In genomic region chr22:30609260-30610185, GRCh38 we compare ENCODE assay signal across 9 cellular contexts. TPM values are rescaled to one million over a fixed set of nuclear protein-coding genes. Genes with fewer than 3 reads are reported as not detected.
DNase-seq lines count a peak whose midpoint lies in the region; ATAC-seq and TF ChIP-seq lines count a peak whose summit lies in the region.
"Had no signal": no experiment of that assay in that cellular context is flagged by ENCODE, and none has a peak within 500 bp of the region (broad histone marks: within the 10 kb centered on the region; RNA-seq: fewer than 3 reads in every experiment).

No MANE protein-coding gene starts in this region.

- peaks cover 0 to 26% (median 0%) of the 10 kb centered on the region in 3 donors for H3K36me3 ChIP-seq in esophagus squamous epithelium
- no peaks in the 10 kb centered on the region for H3K36me3 ChIP-seq in neural progenitor cell
- no peaks in the 10 kb centered on the region for H3K36me3 ChIP-seq in CD4-positive, alpha-beta memory T cell (ENCODE audit: insufficient read depth, low read length)

- no peaks in the 10 kb centered on the region for H3K9me3 Mint-ChIP-seq in neural progenitor cell
- peaks cover 0 to 2% (median 0%) of the 10 kb centered on the region in 8 donors for H3K9me3 Mint-ChIP-seq in CD4-positive, alpha-beta memory T cell

- no peak for ATAC-seq in HG03025 (IDR thresholded peaks at IDR 0.05; ENCODE audit: low FRiP score, unreplicated experiment)

- CTCF ChIA-PET in CD4-positive, alpha-beta memory T cell (lab: Charles Lee; ENCODE audit: partially characterized antibody), result interaction anchor here (0.8 to 1.0 kb wide), 2 partner anchors 25 to 146 kb away, joined by 3 to 4 read pairs; no protein-coding TSS in a partner anchor

- peak overlapping the region; percentile 91 for H3K4me2 ChIP-seq in neural progenitor cell

- H3K27me3 ChIP-seq in esophagus squamous epithelium, result no peaks in the 10 kb centered on the region
- no peaks in the 10 kb centered on the region for H3K27me3 ChIP-seq in neural progenitor cell
- H3K27me3 ChIP-seq in CD4-positive, alpha-beta memory T cell (ENCODE audit: insufficient read depth, low read length), result no peaks in the 10 kb centered on the region
- no peaks in the 10 kb centered on the region for H3K27me3 ChIP-seq in dorsolateral prefrontal cortex

- no peaks in the 10 kb centered on the region for H4K20me1 ChIP-seq in neural progenitor cell (ENCODE audit: low read depth)

- H3K4me1 ChIP-seq in esophagus squamous epithelium, result peaks cover 27 to 55% (median 32%) of the 10 kb centered on the region in 3 donors
- H3K4me1 ChIP-seq in neural progenitor cell, result peaks cover 30% of the 10 kb centered on the region
- peaks cover 16% of the 10 kb centered on the region for H3K4me1 ChIP-seq in CD4-positive, alpha-beta memory T cell (ENCODE audit: insufficient read depth, low read length)

- peak overlapping the region; percentile 77 for H3K27ac Mint-ChIP-seq in neural progenitor cell
- H3K27ac Mint-ChIP-seq in CD4-positive, alpha-beta memory T cell, result peak overlapping the region in 2 of 7 donors; percentile 65 to 84

- H3K79me2 ChIP-seq in neural progenitor cell (ENCODE audit: low read depth), result peaks cover 24% of the 10 kb centered on the region

- H3K9me3 ChIP-seq in esophagus squamous epithelium, result no peaks in the 10 kb centered on the region
- H3K9me3 ChIP-seq in neural progenitor cell (ENCODE audit: low read depth), result no peaks in the 10 kb centered on the region
- H3K9me3 ChIP-seq in CD4-positive, alpha-beta memory T cell (ENCODE audit: control insufficient read depth in 1 of 2, low read length in 2 of 2), result no peaks in the 10 kb centered on the region

- H3K4me1 Mint-ChIP-seq in neural progenitor cell, result peaks cover 47% of the 10 kb centered on the region
- H3K4me1 Mint-ChIP-seq in CD4-positive, alpha-beta memory T cell, result peaks cover 9 to 30% (median 19%) of the 10 kb centered on the region in 4 donors

- peak in 1 of 4 donors; percentile 34 for TF ChIP-seq POLR2A in esophagus squamous epithelium (IDR thresholded peaks at IDR 0.05)

- WGBS in esophagus squamous epithelium, 2 donors, result 42 to 55% methylated on average over 12 to 14 of the region's 17 CpGs

- H3K36me3 Mint-ChIP-seq in neural progenitor cell, result peaks cover 10% of the 10 kb centered on the region
- H3K36me3 Mint-ChIP-seq in CD4-positive, alpha-beta memory T cell, result no peaks in the 10 kb centered on the region

- H3K4me3 ChIP-seq in HFF-Myc (replicated peaks; ENCODE audit: low read depth, low read length) (no peak overlapping the region), esophagus squamous epithelium (peak overlapping the region in 1 of 4 donors; percentile 9), neural progenitor cell (no peak overlapping the region), dorsolateral prefrontal cortex (peak overlapping the region in 17 of 59 donors; percentile 1 to 78 (median 63))
- H3K4me3 ChIP-seq in CD4-positive, alpha-beta memory T cell (ENCODE audit: low read length in 2 of 2), result no peak overlapping the region
- H3K4me3 ChIP-seq: SK-N-MC had no signal

- peak; percentile 89 for DNase-seq in EH (ENCODE audit: low read depth)
- DNase-seq in HFF-Myc (ENCODE audit: extremely low read depth, low read depth), result peak; percentile 77
- peak; percentile 71 for DNase-seq in SKM-1 (lab: John Stamatoyannopoulos, UW; ENCODE audit: unreplicated experiment)
- no peak for DNase-seq in esophagus squamous epithelium (lab: John Stamatoyannopoulos, UW)
- no peak for DNase-seq in neural progenitor cell (ENCODE audit: low spot score)
- no peak for DNase-seq in CD4-positive, alpha-beta memory T cell
- no peak for DNase-seq in dorsolateral prefrontal cortex

- intact Hi-C loops in esophagus squamous epithelium (cut with DNase I), result loop anchor here (5.0 kb wide), 1 partner anchor 337 kb away; no protein-coding TSS in a partner anchor
- intact Hi-C loops in CD4-positive, alpha-beta memory T cell (cut with micrococcal nuclease), result no loop called here
- intact Hi-C loops in dorsolateral prefrontal cortex (cut with DNase I), result loop anchor here in 1 of 2 donors (10.0 kb wide), 1 partner anchor 165 kb away; no protein-coding TSS in a partner anchor

- H3K27ac ChIP-seq in esophagus squamous epithelium (peak overlapping the region; percentile 48 to 77 (median 76)), neural progenitor cell (no peak overlapping the region), dorsolateral prefrontal cortex (peak overlapping the region in 19 of 59 donors; percentile 8 to 86 (median 44))
- no peak overlapping the region for H3K27ac ChIP-seq in CD4-positive, alpha-beta memory T cell (ENCODE audit: low read depth, low read length)
- H3K27ac ChIP-seq: SK-N-MC had no signal

- peaks cover 23% of the 10 kb centered on the region for H3F3A ChIP-seq in neural progenitor cell (ENCODE audit: low read depth)

- H2AFZ ChIP-seq in neural progenitor cell (replicated peaks), result no peak overlapping the region

- peaks cover 13% of the 10 kb centered on the region for H3K27me3 Mint-ChIP-seq in neural progenitor cell (ENCODE audit: insufficient read depth, low read depth)
- H3K27me3 Mint-ChIP-seq in CD4-positive, alpha-beta memory T cell, result peaks cover 0 to 1% of the 10 kb centered on the region in 2 donors

- peak overlapping the region; percentile 54 for H3K4me3 Mint-ChIP-seq in neural progenitor cell
- H3K4me3 Mint-ChIP-seq in CD4-positive, alpha-beta memory T cell, result peak overlapping the region in 1 of 8 donors; percentile 39

- TF ChIP-seq CTCF in HFF-Myc (IDR thresholded peaks at IDR 0.05; ENCODE audit: low read depth, low read length, missing control alignments), result no peak
- TF ChIP-seq CTCF in esophagus squamous epithelium (IDR thresholded peaks at IDR 0.05), result no peak
- no peak for TF ChIP-seq CTCF in neural progenitor cell (IDR thresholded peaks at IDR 0.05)
- no peak for TF ChIP-seq CTCF in dorsolateral prefrontal cortex (IDR thresholded peaks at IDR 0.05 in 54 of 56, conservative IDR thresholded peaks at IDR 0.05 in 2 of 56; ENCODE audit: low read depth in 1 of 56, partially characterized antibody in 56 of 56)

- no peak overlapping the region for H3K9ac ChIP-seq in neural progenitor cell

- POLR2A ChIA-PET in CD4-positive, alpha-beta memory T cell (lab: Charles Lee; ENCODE audit: partially characterized antibody), result no interaction called here

RNA-seq across cellular contexts. Expression of gene TCN2, which starts 2.5 kb away (rescaled TPM):
- total RNA-seq in esophagus squamous epithelium, result 10 to 100 TPM in 2 of 4 donors, 1 to 10 TPM in 2; 1.9 to 20.4 (median 10.4) TPM
- total RNA-seq in neural progenitor cell (ENCODE audit: low replicate concordance), result 33.9 and 66.5 TPM in 2 replicates
- total RNA-seq in CD4-positive, alpha-beta memory T cell, result 1 to 10 TPM in 1 of 2 experiments, under 1 TPM in 1; 0.93 to 1.2 TPM
- 1 to 10 TPM; 1.1 to 2.3 TPM for polyA plus RNA-seq in CD4-positive, alpha-beta memory T cell
- 10 to 100 TPM in 113 of 120 experiments, 1 to 10 TPM in 7; 6.7 to 36.0 (median 16.1) TPM for total RNA-seq in dorsolateral prefrontal cortex

RNA-seq across cellular contexts. Expression of gene PES1, which starts 17.8 kb away (rescaled TPM):
- total RNA-seq in esophagus squamous epithelium, result 10 to 100 TPM; 45.3 to 67.0 (median 58.4) TPM
- total RNA-seq in neural progenitor cell (ENCODE audit: low replicate concordance), result 30.2 and 54.4 TPM in 2 replicates
- total RNA-seq in CD4-positive, alpha-beta memory T cell, result 10 to 100 TPM; 50.1 to 51.6 TPM
- 10 to 100 TPM; 41.3 to 48.7 TPM for polyA plus RNA-seq in CD4-positive, alpha-beta memory T cell
- total RNA-seq in dorsolateral prefrontal cortex, result 10 to 100 TPM; 32.3 to 60.0 (median 44.4) TPM

RNA-seq across cellular contexts. Expression of gene SLC35E4, which starts 26.1 kb away (rescaled TPM):
- total RNA-seq in esophagus squamous epithelium, result 1 to 10 TPM; 5.5 to 8.3 (median 6.3) TPM
- 0.36 and 4.8 TPM in 2 replicates for total RNA-seq in neural progenitor cell (ENCODE audit: low replicate concordance)
- 1 to 10 TPM; 2.9 to 3.0 TPM for total RNA-seq in CD4-positive, alpha-beta memory T cell
- under 1 TPM; 0.61 to 1.00 TPM for polyA plus RNA-seq in CD4-positive, alpha-beta memory T cell
- total RNA-seq in dorsolateral prefrontal cortex, result 10 to 100 TPM in 100 of 120 experiments, 1 to 10 TPM in 20; 8.0 to 18.4 (median 11.5) TPM

RNA-seq across cellular contexts. Expression of gene GAL3ST1, which starts 35.1 kb away (rescaled TPM):
- total RNA-seq in esophagus squamous epithelium, result 1 to 10 TPM in 2 of 4 donors, not detected in 2; 1.1 to 2.4 TPM
- total RNA-seq in neural progenitor cell (ENCODE audit: low replicate concordance), result 4.3 and 10.1 TPM in 2 replicates
- total RNA-seq in CD4-positive, alpha-beta memory T cell, result 1 to 10 TPM; 1.4 to 2.8 TPM
- under 1 TPM in 1 of 2 donors, not detected in 1; 0.48 TPM for polyA plus RNA-seq in CD4-positive, alpha-beta memory T cell
- 10 to 100 TPM in 89 of 120 experiments, 1 to 10 TPM in 31; 3.1 to 57.7 (median 16.1) TPM for total RNA-seq in dorsolateral prefrontal cortex

RNA-seq across cellular contexts. Expression of gene DUSP18, which starts 58.2 kb away (rescaled TPM):
- total RNA-seq in esophagus squamous epithelium, result 10 to 100 TPM in 2 of 4 donors, 1 to 10 TPM in 2; 6.1 to 13.0 (median 8.6) TPM
- total RNA-seq in neural progenitor cell (ENCODE audit: low replicate concordance), result 3.1 and 5.6 TPM in 2 replicates
- 10 to 100 TPM; 16.8 to 16.9 TPM for total RNA-seq in CD4-positive, alpha-beta memory T cell
- polyA plus RNA-seq in CD4-positive, alpha-beta memory T cell, result 10 to 100 TPM; 12.4 to 14.4 TPM
- 10 to 100 TPM in 91 of 120 experiments, 1 to 10 TPM in 29; 6.2 to 23.2 (median 12.1) TPM for total RNA-seq in dorsolateral prefrontal cortex

Comparison
In these comparisons a context has a peak if more than half of its experiments do, and no peak if none do; other contexts are left out.
1. DNase-seq: peak in EH (single experiment), HFF-Myc (single experiment) and SKM-1 (single experiment); none in esophagus squamous epithelium (single experiment), neural progenitor cell (single experiment), CD4-positive, alpha-beta memory T cell (0 of 5) and dorsolateral prefrontal cortex (0 of 10).
2. H3K27ac ChIP-seq: peak in esophagus squamous epithelium (4 of 4); none in neural progenitor cell (single experiment) and CD4-positive, alpha-beta memory T cell (single experiment).